In the genomic region with DNA sequence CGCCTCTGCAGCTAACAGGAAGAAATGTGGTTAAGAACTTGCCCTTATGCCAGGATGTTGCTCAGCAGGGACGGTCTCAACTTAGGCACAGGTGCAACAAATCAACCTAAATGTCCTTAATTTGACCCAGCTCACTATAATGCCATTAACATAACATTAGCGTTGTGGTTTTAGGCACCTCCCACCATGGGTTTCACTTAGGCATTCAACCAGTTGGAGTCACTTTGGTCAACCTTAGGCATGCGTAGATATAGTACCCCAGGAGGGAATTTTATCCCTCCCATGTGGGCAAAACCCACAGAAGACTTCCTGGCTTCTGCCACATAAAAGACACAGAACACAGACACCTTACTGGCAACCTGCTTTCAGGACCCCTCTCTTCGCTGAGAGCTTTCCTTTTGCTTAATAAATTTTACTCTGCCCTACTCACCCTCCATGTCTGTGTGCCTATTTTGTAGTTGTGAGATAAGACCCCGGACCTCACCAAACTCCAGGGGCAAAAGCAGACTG, we compare ENCODE assay signal across 8 cellular contexts. TPM values are rescaled to one million over a fixed set of nuclear protein-coding genes. Genes with fewer than 3 reads are reported as not detected.
A peak's percentile ranks its signal among the peaks of the same experiment; 100 is the strongest.
DNase-seq lines count a peak whose midpoint lies in the region; ATAC-seq, FAIRE-seq and TF ChIP-seq lines count a peak whose summit lies in the region.

No MANE protein-coding gene starts in this region.

- TF ChIP-seq CTCF in GM12878 (IDR thresholded peaks at IDR 0.05 in 2 of 3, conservative IDR thresholded peaks at IDR 0.05 in 1 of 3; ENCODE audit: control insufficient read depth in 2 of 3, extremely low read depth in 1 of 3, insufficient read depth in 1 of 3, low read depth in 3 of 3, low read length in 3 of 3): no peak
- no peak for TF ChIP-seq CTCF in thyroid gland (IDR thresholded peaks at IDR 0.05)

- FAIRE-seq in GM12878 (lab: Jason Lieb, UNC): peak; percentile 80

- no peak for TF ChIP-seq EP300 in GM12878 (IDR thresholded peaks at IDR 0.05; ENCODE audit: borderline replicate concordance in 1 of 2, control insufficient read depth in 1 of 2, low read depth in 2 of 2, low read length in 2 of 2)

- H3K27ac ChIP-seq in GM12878 (ENCODE audit: control insufficient read depth, insufficient read depth) (peak overlapping the region; percentile 82), thyroid gland (no peak overlapping the region)

- DNase-seq in GM12878 (ENCODE audit: low read depth, low spot score) (peak; percentile 90), NCI-H2196 (lab: John Stamatoyannopoulos, UW; ENCODE audit: unreplicated experiment) (no peak), NCI-H1417 (lab: John Stamatoyannopoulos, UW) (no peak), thyroid gland (no peak)

- no peaks in the 10 kb centered on the region for H3K36me3 Mint-ChIP-seq in stimulated activated naive CD8-positive, alpha-beta T cell treated with anti-CD3 and anti-CD28 coated beads, Interleukin-15, Interleukin-2, amounts not matched to agents 100 ng/mL and 50 ng/mL, for 24 hours (ENCODE audit: low read depth)

- H3K27me3 ChIP-seq in GM12878 (replicated peaks in 1 of 2; ENCODE audit: control insufficient read depth in 2 of 2, insufficient read depth in 2 of 2, low read length in 1 of 2): no peaks in the 10 kb centered on the region
- no peaks in the 10 kb centered on the region for H3K27me3 ChIP-seq in thyroid gland

- no peaks in the 10 kb centered on the region for H3K27me3 Mint-ChIP-seq in stimulated activated naive CD8-positive, alpha-beta T cell treated with anti-CD3 and anti-CD28 coated beads, Interleukin-15, Interleukin-2, amounts not matched to agents 100 ng/mL and 50 ng/mL, for 24 hours

- H3K36me3 ChIP-seq in GM12878 (ENCODE audit: control insufficient read depth in 2 of 2, insufficient read depth in 2 of 2, low read length in 1 of 2) (no peaks in the 10 kb centered on the region), thyroid gland (no peaks in the 10 kb centered on the region)

- peak overlapping the region; percentile 85 for H3K4me3 Mint-ChIP-seq in stimulated activated naive CD8-positive, alpha-beta T cell treated with anti-CD3 and anti-CD28 coated beads, Interleukin-15, Interleukin-2, amounts not matched to agents 100 ng/mL and 50 ng/mL, for 24 hours

- peak overlapping the region; percentile 72 for H3K9ac ChIP-seq in GM12878 (ENCODE audit: control insufficient read depth, insufficient read depth, low read length)

- POLR2A ChIA-PET in GM12878 (lab: Charles Lee): interaction anchor here (1.1 to 1.5 kb wide), 3 partner anchors 8 to 11 kb away, joined by 3 to 11 read pairs (median 8); a partner anchor contains a TSS

- TF ChIP-seq POLR2A in Raji (IDR thresholded peaks at IDR 0.05; ENCODE audit: insufficient read depth, low read depth, low read length) (peak; percentile 63), GM12878 (IDR thresholded peaks at IDR 0.05; ENCODE audit: low read depth, low read length) (no peak), thyroid gland (IDR thresholded peaks at IDR 0.05) (no peak)

- in situ Hi-C loops in GM12878 (cut with MboI): no loop called here

- no TSS peak for BruUV-seq in GM12878 (replicated peaks; lab: Mats Ljungman, UMichigan)

- intact Hi-C loops in GM12878 (cut with micrococcal nuclease; ENCODE audit: unreplicated experiment): loop anchor here (1.0 kb wide), 1 partner anchor 8 kb away; no protein-coding TSS in a partner anchor
- intact Hi-C loops in thyroid gland (cut with DNase I): loop anchor here (10.0 kb wide), 1 partner anchor 48 kb away; no protein-coding TSS in a partner anchor

- TF ChIP-seq RAD21 in GM12878 (IDR thresholded peaks at IDR 0.05; ENCODE audit: insufficient read depth, low read depth, low read length): no peak

- H3K4me1 Mint-ChIP-seq in stimulated activated naive CD8-positive, alpha-beta T cell treated with anti-CD3 and anti-CD28 coated beads, Interleukin-15, Interleukin-2, amounts not matched to agents 100 ng/mL and 50 ng/mL, for 24 hours (ENCODE audit: low read depth): peaks cover 80% of the 10 kb centered on the region

- no peaks in the 10 kb centered on the region for H3K79me2 ChIP-seq in GM12878 (ENCODE audit: control insufficient read depth, insufficient read depth, low read length)

- H3K4me1 ChIP-seq in GM12878 (ENCODE audit: control insufficient read depth, insufficient read depth, low read length): peaks cover 15% of the 10 kb centered on the region
- H3K4me1 ChIP-seq in thyroid gland: no peaks in the 10 kb centered on the region

- H3K9me3 ChIP-seq in GM12878 (replicated peaks; ENCODE audit: control insufficient read depth, insufficient read depth, low read length): no peaks in the 10 kb centered on the region
- no peaks in the 10 kb centered on the region for H3K9me3 ChIP-seq in thyroid gland

- CTCF ChIA-PET in GM12878 (lab: Yijun Ruan, JAX): interaction anchor here (1.2 to 2.8 kb wide), 5 partner anchors 11 to 61 kb away, joined by 3 to 10 read pairs (median 5); no protein-coding TSS in a partner anchor

- H3K4me3 ChIP-seq in GM12878 (peak overlapping the region; percentile 53), thyroid gland (replicated peaks in 1 of 3) (no peak overlapping the region)

- ATAC-seq in GM18870 (IDR thresholded peaks at IDR 0.05; ENCODE audit: unreplicated experiment) (peak; percentile 88), HG02885 (IDR thresholded peaks at IDR 0.05; ENCODE audit: poor library complexity, unreplicated experiment) (peak; percentile 82), GM12878 (peak; percentile 89)

- SMC1A ChIA-PET in GM12878 (lab: Charles Lee; ENCODE audit: uncharacterized antibody, unreplicated experiment): interaction anchor here (0.6 to 2.2 kb wide), 6 partner anchors 8 to 54 kb away, joined by 3 to 10 read pairs (median 5); a partner anchor contains a TSS

- RAD21 ChIA-PET in GM12878 (lab: Charles Lee; ENCODE audit: unreplicated experiment): interaction anchor here (1.0 to 1.2 kb wide), 2 partner anchors 10 to 88 kb away, joined by 3 to 4 read pairs; no protein-coding TSS in a partner anchor

- peak overlapping the region; percentile 89 for H3K27ac Mint-ChIP-seq in stimulated activated naive CD8-positive, alpha-beta T cell treated with anti-CD3 and anti-CD28 coated beads, Interleukin-15, Interleukin-2, amounts not matched to agents 100 ng/mL and 50 ng/mL, for 24 hours

- H4K20me1 ChIP-seq in GM12878 (ENCODE audit: control insufficient read depth, insufficient read depth): no peaks in the 10 kb centered on the region

- peak overlapping the region; percentile 100 for H3K4me2 ChIP-seq in GM12878 (ENCODE audit: control insufficient read depth, insufficient read depth)

- H3K9me3 Mint-ChIP-seq in stimulated activated naive CD8-positive, alpha-beta T cell treated with anti-CD3 and anti-CD28 coated beads, Interleukin-15, Interleukin-2, amounts not matched to agents 100 ng/mL and 50 ng/mL, for 24 hours: no peaks in the 10 kb centered on the region

- WGBS in GM12878 (ENCODE audit: insufficient coverage, insufficient replicate concordance, low lambda C conversion rate, missing lambda C conversion rate): under 1% methylated on average over 6 of the region's 6 CpGs
- 72 to 80% methylated on average over 6 of the region's 6 CpGs for WGBS in thyroid gland, 2 donors

- peak overlapping the region; percentile 98 for H2AFZ ChIP-seq in GM12878 (ENCODE audit: control insufficient read depth, low read depth, low read length)

RNA-seq across cellular contexts. Expression of a gene that starts 8.7 kb away (rescaled TPM):
- total RNA-seq in GM12878 (2013; cell fraction: nucleolus; rRNA removed): 200 and 221 TPM in 2 replicates
- 57.4 and 63.4 TPM in 2 replicates for total RNA-seq in GM12878 (2014; rRNA removed)
- total RNA-seq in GM12878 (2014; rRNA removed; fragmentation: Illumina TruSeq; extraction: Trizol): 63.2 and 64.9 TPM in 2 replicates
- 85.8 and 89.6 TPM in 2 replicates for total RNA-seq in GM12878 (2021)
- polyA plus RNA-seq in GM12878 (2011; ENCODE audit: low read depth): 29.9 TPM
- 76.2 and 90.7 TPM in 2 replicates for polyA plus RNA-seq in GM12878 (2011; rRNA removed)
- polyA plus RNA-seq in GM12878 (2011; cell fraction: cytosol; rRNA removed): 79.7 and 104 TPM in 2 replicates
- polyA plus RNA-seq in GM12878 (2011; cell fraction: nucleus; rRNA removed): 118 and 121 TPM in 2 replicates
- polyA plus RNA-seq in GM12878 (2012): 36.7 and 41.1 TPM in 2 replicates
- 76.6 and 98.1 TPM in 2 replicates for polyA plus RNA-seq in GM12878 (2014; fragmentation: Illumina TruSeq; extraction: Trizol)
- 1 to 10 TPM; 6.9 to 9.0 TPM for polyA plus RNA-seq in GM12878 (2014; fragmentation: Nextera tagmentation; extraction: Ambion mirVana)
- 47.4 and 47.9 TPM in 2 replicates for polyA plus RNA-seq in GM12878 (2014; rRNA removed)
- polyA plus RNA-seq in GM12878 (2016; fragmentation: Nextera tagmentation; extraction: Ambion mirVana): 10 to 100 TPM; 45.5 to 53.3 TPM
- 131 and 370 TPM in 2 replicates for polyA minus RNA-seq in GM12878 (2011; rRNA and poly(A)+ RNA removed)
- 30.1 and 34.2 TPM in 2 replicates for polyA minus RNA-seq in GM12878 (2011; cell fraction: cytosol; rRNA and poly(A)+ RNA removed)
- 43.2 and 78.0 TPM in 2 replicates for polyA minus RNA-seq in GM12878 (2011; cell fraction: nucleus; rRNA and poly(A)+ RNA removed)
- total RNA-seq in thyroid gland: 10 to 100 TPM; 22.0 to 33.1 (median 29.9) TPM

RNA-seq across cellular contexts. Expression of a gene that starts 59.8 kb away (rescaled TPM):
- total RNA-seq in GM12878 (2013; cell fraction: nucleolus; rRNA removed): 386 and 388 TPM in 2 replicates
- 12.0 and 16.5 TPM in 2 replicates for total RNA-seq in GM12878 (2014; rRNA removed)
- total RNA-seq in GM12878 (2014; rRNA removed; fragmentation: Illumina TruSeq; extraction: Trizol): 17.8 and 19.4 TPM in 2 replicates
- 11.2 and 12.3 TPM in 2 replicates for total RNA-seq in GM12878 (2021)
- 5.1 TPM for polyA plus RNA-seq in GM12878 (2011; ENCODE audit: low read depth)
- polyA plus RNA-seq in GM12878 (2011; rRNA removed): 28.7 and 35.5 TPM in 2 replicates
- 11.2 and 12.6 TPM in 2 replicates for polyA plus RNA-seq in GM12878 (2011; cell fraction: cytosol; rRNA removed)
- 38.6 and 38.7 TPM in 2 replicates for polyA plus RNA-seq in GM12878 (2011; cell fraction: nucleus; rRNA removed)
- 7.5 and 7.9 TPM in 2 replicates for polyA plus RNA-seq in GM12878 (2012)
- polyA plus RNA-seq in GM12878 (2014; fragmentation: Illumina TruSeq; extraction: Trizol): 11.5 and 16.0 TPM in 2 replicates
- polyA plus RNA-seq in GM12878 (2014; fragmentation: Nextera tagmentation; extraction: Ambion mirVana): 1 to 10 TPM; 4.0 to 4.3 TPM
- 7.7 and 12.6 TPM in 2 replicates for polyA plus RNA-seq in GM12878 (2014; rRNA removed)
- polyA plus RNA-seq in GM12878 (2016; fragmentation: Nextera tagmentation; extraction: Ambion mirVana): 1 to 10 TPM; 7.6 to 9.5 TPM
- polyA minus RNA-seq in GM12878 (2011; rRNA and poly(A)+ RNA removed): 56.5 and 63.2 TPM in 2 replicates
- polyA minus RNA-seq in GM12878 (2011; cell fraction: cytosol; rRNA and poly(A)+ RNA removed): 12.3 and 12.4 TPM in 2 replicates
- 89.2 and 126 TPM in 2 replicates for polyA minus RNA-seq in GM12878 (2011; cell fraction: nucleus; rRNA and poly(A)+ RNA removed)
- total RNA-seq in thyroid gland: 10 to 100 TPM in 3 of 4 donors, 1 to 10 TPM in 1; 9.2 to 19.2 (median 14.0) TPM
